In the genomic region with DNA sequence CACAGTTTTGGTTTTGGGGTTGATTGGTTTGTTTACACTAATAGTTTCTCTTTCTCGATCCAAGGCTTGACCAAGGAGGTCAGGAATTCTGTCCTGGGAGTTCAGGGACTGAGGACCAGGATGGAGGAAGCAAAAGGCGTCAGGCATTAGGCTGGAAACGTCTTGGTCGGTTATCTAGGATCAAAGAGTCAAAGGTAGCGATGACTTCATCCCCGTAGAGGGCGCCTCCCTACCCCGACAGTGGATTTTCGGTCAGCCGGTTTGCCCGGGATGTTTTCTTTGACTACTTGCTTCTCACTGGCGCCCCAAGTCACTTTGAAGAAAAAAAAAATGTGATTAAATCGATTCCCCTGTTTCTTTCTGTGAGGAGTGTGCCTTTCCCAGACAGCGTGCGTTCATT, we compare ENCODE assay signal across 1 cellular context.
TF ChIP-seq lines count a peak whose summit lies in the region.

No MANE protein-coding gene starts in this region.

TF ChIP-seq in HCT116, 20 proteins besides CTCF, POLR2A, EP300 and RAD21 (continued from another document):
- TF ChIP-seq, protein P1, sequence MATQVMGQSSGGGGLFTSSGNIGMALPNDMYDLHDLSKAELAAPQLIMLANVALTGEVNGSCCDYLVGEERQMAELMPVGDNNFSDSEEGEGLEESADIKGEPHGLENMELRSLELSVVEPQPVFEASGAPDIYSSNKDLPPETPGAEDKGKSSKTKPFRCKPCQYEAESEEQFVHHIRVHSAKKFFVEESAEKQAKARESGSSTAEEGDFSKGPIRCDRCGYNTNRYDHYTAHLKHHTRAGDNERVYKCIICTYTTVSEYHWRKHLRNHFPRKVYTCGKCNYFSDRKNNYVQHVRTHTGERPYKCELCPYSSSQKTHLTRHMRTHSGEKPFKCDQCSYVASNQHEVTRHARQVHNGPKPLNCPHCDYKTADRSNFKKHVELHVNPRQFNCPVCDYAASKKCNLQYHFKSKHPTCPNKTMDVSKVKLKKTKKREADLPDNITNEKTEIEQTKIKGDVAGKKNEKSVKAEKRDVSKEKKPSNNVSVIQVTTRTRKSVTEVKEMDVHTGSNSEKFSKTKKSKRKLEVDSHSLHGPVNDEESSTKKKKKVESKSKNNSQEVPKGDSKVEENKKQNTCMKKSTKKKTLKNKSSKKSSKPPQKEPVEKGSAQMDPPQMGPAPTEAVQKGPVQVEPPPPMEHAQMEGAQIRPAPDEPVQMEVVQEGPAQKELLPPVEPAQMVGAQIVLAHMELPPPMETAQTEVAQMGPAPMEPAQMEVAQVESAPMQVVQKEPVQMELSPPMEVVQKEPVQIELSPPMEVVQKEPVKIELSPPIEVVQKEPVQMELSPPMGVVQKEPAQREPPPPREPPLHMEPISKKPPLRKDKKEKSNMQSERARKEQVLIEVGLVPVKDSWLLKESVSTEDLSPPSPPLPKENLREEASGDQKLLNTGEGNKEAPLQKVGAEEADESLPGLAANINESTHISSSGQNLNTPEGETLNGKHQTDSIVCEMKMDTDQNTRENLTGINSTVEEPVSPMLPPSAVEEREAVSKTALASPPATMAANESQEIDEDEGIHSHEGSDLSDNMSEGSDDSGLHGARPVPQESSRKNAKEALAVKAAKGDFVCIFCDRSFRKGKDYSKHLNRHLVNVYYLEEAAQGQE (IDR thresholded peaks at IDR 0.05; ENCODE audit: low read depth): no peak
- TF ChIP-seq EGR1 (IDR thresholded peaks at IDR 0.05; ENCODE audit: low read depth): no peak
- no peak for TF ChIP-seq FOSL1 (IDR thresholded peaks at IDR 0.05; ENCODE audit: low read depth)
- TF ChIP-seq SP1 (IDR thresholded peaks at IDR 0.05; ENCODE audit: low read depth): no peak
- no peak for TF ChIP-seq POLR2AphosphoS5 (IDR thresholded peaks at IDR 0.05; ENCODE audit: low read depth, low read length)
- no peak for TF ChIP-seq EZH2phosphoT487 (IDR thresholded peaks at IDR 0.05; ENCODE audit: borderline replicate concordance)
- TF ChIP-seq, protein P2, sequence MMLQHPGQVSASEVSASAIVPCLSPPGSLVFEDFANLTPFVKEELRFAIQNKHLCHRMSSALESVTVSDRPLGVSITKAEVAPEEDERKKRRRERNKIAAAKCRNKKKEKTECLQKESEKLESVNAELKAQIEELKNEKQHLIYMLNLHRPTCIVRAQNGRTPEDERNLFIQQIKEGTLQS (IDR thresholded peaks at IDR 0.05): no peak
- TF ChIP-seq TCF7L2 (IDR thresholded peaks at IDR 0.05; ENCODE audit: borderline replicate concordance, extremely low read depth, insufficient read depth, insufficient read length): peak; percentile 68
